Comparison of ENCODE assay signal across 1 cellular context in genomic region chr3:197520311-197521276, GRCh38.
TF ChIP-seq lines count a peak whose summit lies in the region.

No MANE protein-coding gene starts in this region.

TF ChIP-seq in HepG2, 621 proteins besides CTCF, POLR2A, EP300 and RAD21 (continued from another document):
- no peak for TF ChIP-seq ZNF770 (CRISPR knock-in tag; IDR thresholded peaks at IDR 0.05)
- TF ChIP-seq SNAPC2 (CRISPR knock-in tag; IDR thresholded peaks at IDR 0.05) = no peak
- no peak for TF ChIP-seq ZBTB44 (CRISPR knock-in tag; IDR thresholded peaks at IDR 0.05)
- 0 out of 2 replicates have a peak, but pooled peaks have one; percentile 28 for TF ChIP-seq ZSCAN20 (CRISPR knock-in tag; IDR thresholded peaks at IDR 0.05; ENCODE audit: borderline replicate concordance)
- TF ChIP-seq CENPBD1 (CRISPR knock-in tag; IDR thresholded peaks at IDR 0.05; ENCODE audit: borderline replicate concordance, low read depth) = no peak
- TF ChIP-seq HOXA5 (CRISPR knock-in tag; IDR thresholded peaks at IDR 0.05) = no peak
- peak; percentile 53; the same call in 1 of the 2 replicates for TF ChIP-seq PRDM10 (CRISPR knock-in tag; IDR thresholded peaks at IDR 0.05; ENCODE audit: low read depth)
- no peak for TF ChIP-seq ZBTB1 (CRISPR knock-in tag; IDR thresholded peaks at IDR 0.05; ENCODE audit: borderline replicate concordance)
TF ChIP-seq in HepG2: peak in this region for 164.
